Comparison of ENCODE assay signal across 10 cellular contexts in the genomic region with DNA sequence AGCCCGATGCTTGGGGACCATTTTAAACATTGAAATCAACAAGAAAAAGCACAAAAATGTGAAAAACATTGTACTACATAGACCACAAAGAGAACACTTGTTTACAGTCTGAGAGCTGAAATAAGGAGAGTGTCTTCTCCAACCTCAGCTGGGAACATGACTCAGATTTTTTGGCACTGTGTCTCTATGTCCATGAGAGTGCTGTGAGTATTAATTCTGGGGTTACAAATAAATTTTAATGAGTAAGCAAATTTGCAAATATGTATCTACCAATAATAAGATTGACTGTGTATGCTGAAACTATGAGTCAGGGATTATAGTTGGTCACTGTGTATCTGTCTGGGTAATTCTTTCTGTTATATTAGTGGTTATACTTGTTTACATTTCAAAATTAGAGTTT.
DNase-seq lines count a peak whose midpoint lies in the region; ATAC-seq, FAIRE-seq and TF ChIP-seq lines count a peak whose summit lies in the region.
"Had no signal": no experiment of that assay in that cellular context is flagged by ENCODE, and none has a peak within 500 bp of the region (broad histone marks: within the 10 kb centered on the region; RNA-seq: fewer than 3 reads in every experiment).

No MANE protein-coding gene starts in this region.

- ATAC-seq in PC-3: peak; percentile 84
- peak; percentile 55 for ATAC-seq in mucosa of descending colon
- ATAC-seq in stimulated activated naive CD8-positive, alpha-beta T cell treated with anti-CD3 and anti-CD28 coated beads, Interleukin-15, amount 100 ng/mL, for 72 hours: no peak

- H4K20me1 ChIP-seq in PC-3 (ENCODE audit: low read length): no peaks in the 10 kb centered on the region
- H4K20me1 ChIP-seq in endothelial cell of umbilical vein (replicated peaks; ENCODE audit: control insufficient read depth, extremely low read depth, insufficient read depth, low read length): no peaks in the 10 kb centered on the region

- H3K36me3 ChIP-seq in PC-3 (ENCODE audit: low read depth, low read length): no peaks in the 10 kb centered on the region
- no peaks in the 10 kb centered on the region for H3K36me3 ChIP-seq in endothelial cell of umbilical vein (ENCODE audit: control insufficient read depth in 2 of 2, extremely low read depth in 1 of 2, insufficient read depth in 2 of 2, low read length in 2 of 2)
- no peaks in the 10 kb centered on the region for H3K36me3 ChIP-seq in mucosa of descending colon (ENCODE audit: low read depth)

- no peak overlapping the region for H2AFZ ChIP-seq in PC-3 (ENCODE audit: low read length)
- no peak overlapping the region for H2AFZ ChIP-seq in endothelial cell of umbilical vein (ENCODE audit: low read depth, low read length)

- peak overlapping the region; percentile 53; the same call in 1 of the 2 replicates for H3K4me3 ChIP-seq in PC-3 (ENCODE audit: low read length)
- no peak overlapping the region for H3K4me3 ChIP-seq in endothelial cell of umbilical vein (replicated peaks in 1 of 3; ENCODE audit: insufficient read depth in 1 of 3, low read depth in 1 of 3, low read length in 3 of 3)
- no peak overlapping the region for H3K4me3 ChIP-seq in mucosa of descending colon
- H3K4me3 ChIP-seq: dorsolateral prefrontal cortex had no signal

- H3F3A ChIP-seq in PC-3 (ENCODE audit: low read length, unreplicated experiment): peaks cover 7% of the 10 kb centered on the region

- CTCF ChIA-PET in PC-3 (lab: Charles Lee): no interaction called here
- CTCF ChIA-PET in endothelial cell of umbilical vein (lab: Charles Lee): interaction anchor here (0.6 kb wide), 1 partner anchor 40 kb away, joined by 3 read pairs; no protein-coding TSS in a partner anchor

- H3K9me1 ChIP-seq in endothelial cell of umbilical vein (replicated peaks; ENCODE audit: control insufficient read depth, extremely low read depth, insufficient read depth, low read length): no peaks in the 10 kb centered on the region

- DNase-seq in AG09319 (ENCODE audit: extremely low read depth, low read depth) (peak; percentile 40), PC-3 (peak; percentile 93), endothelial cell of umbilical vein (ENCODE audit: low read depth, low spot score) (peak; percentile 67), mucosa of descending colon (no peak), NCI-H146 (lab: John Stamatoyannopoulos, UW) (no peak), 8988T (no peak)
- no peak for DNase-seq in stimulated activated naive CD8-positive, alpha-beta T cell treated with anti-CD3 and anti-CD28 coated beads, Interleukin-15, amount 100 ng/mL, for 72 hours
- no peak for DNase-seq in activated naive CD8-positive, alpha-beta T cell treated with anti-CD3 and anti-CD28 coated beads for 36 hours
- DNase-seq: dorsolateral prefrontal cortex had no signal

- H3K27ac ChIP-seq in PC-3 (ENCODE audit: low read length): peak overlapping the region; percentile 97
- no peak overlapping the region for H3K27ac ChIP-seq in endothelial cell of umbilical vein (ENCODE audit: insufficient read depth, low read depth, low read length)
- H3K27ac ChIP-seq: dorsolateral prefrontal cortex had no signal

- POLR2A ChIA-PET in PC-3 (lab: Charles Lee; ENCODE audit: unreplicated experiment) (no interaction called here), endothelial cell of umbilical vein (lab: Charles Lee) (no interaction called here)

- H3K79me2 ChIP-seq in PC-3 (ENCODE audit: low read length) (no peaks in the 10 kb centered on the region), endothelial cell of umbilical vein (ENCODE audit: control insufficient read depth, insufficient read depth, low read length) (no peaks in the 10 kb centered on the region)

- H3K9me3 ChIP-seq in PC-3 (ENCODE audit: low read length) (no peaks in the 10 kb centered on the region), endothelial cell of umbilical vein (replicated peaks; ENCODE audit: control insufficient read depth, insufficient read depth, low read length) (no peaks in the 10 kb centered on the region), mucosa of descending colon (no peaks in the 10 kb centered on the region)

- intact Hi-C loops in PC-3 (cut with micrococcal nuclease): loop anchor here (1.0 kb wide), 2 partner anchors 33 to 96 kb away; no protein-coding TSS in a partner anchor
- intact Hi-C loops in endothelial cell of umbilical vein (cut with micrococcal nuclease): no loop called here
- intact Hi-C loops in mucosa of descending colon (cut with DNase I, micrococcal nuclease): no loop called here

- no peak for TF ChIP-seq CTCF in AG09319 (IDR thresholded peaks at IDR 0.05; ENCODE audit: low read depth, low read length)
- no peak for TF ChIP-seq CTCF in PC-3 (conservative IDR thresholded peaks at IDR 0.05; ENCODE audit: low read depth, low read length)
- TF ChIP-seq CTCF in endothelial cell of umbilical vein (IDR thresholded peaks at IDR 0.05; ENCODE audit: extremely low read depth in 1 of 2, insufficient read depth in 1 of 2, low read depth in 1 of 2, low read length in 2 of 2): no peak
- TF ChIP-seq CTCF in mucosa of descending colon (IDR thresholded peaks at IDR 0.05): no peak

- no peak for TF ChIP-seq POLR2A in endothelial cell of umbilical vein (IDR thresholded peaks at IDR 0.05; ENCODE audit: low read depth, low read length)

- peak overlapping the region; percentile 78 for H3K4me2 ChIP-seq in PC-3 (ENCODE audit: low read length)
- no peak overlapping the region for H3K4me2 ChIP-seq in endothelial cell of umbilical vein (ENCODE audit: insufficient read depth, low read length)

- peaks cover 43% of the 10 kb centered on the region for H3K4me1 ChIP-seq in PC-3 (ENCODE audit: insufficient read depth, low read length)
- H3K4me1 ChIP-seq in endothelial cell of umbilical vein (ENCODE audit: control insufficient read depth, extremely low read depth, insufficient read depth, low read length): peaks cover 28% of the 10 kb centered on the region
- peaks cover 4% of the 10 kb centered on the region for H3K4me1 ChIP-seq in mucosa of descending colon (ENCODE audit: low read depth)

- H3K4me3 Mint-ChIP-seq in stimulated activated naive CD8-positive, alpha-beta T cell treated with anti-CD3 and anti-CD28 coated beads, Interleukin-15, amount 100 ng/mL, for 72 hours: no peak overlapping the region
- H3K4me3 Mint-ChIP-seq in activated naive CD8-positive, alpha-beta T cell treated with anti-CD3 and anti-CD28 coated beads for 36 hours: no peak overlapping the region
- H3K4me3 Mint-ChIP-seq: CD14-positive monocyte had no signal

- no peaks in the 10 kb centered on the region for H3K27me3 Mint-ChIP-seq in stimulated activated naive CD8-positive, alpha-beta T cell treated with anti-CD3 and anti-CD28 coated beads, Interleukin-15, amount 100 ng/mL, for 72 hours
- H3K27me3 Mint-ChIP-seq in activated naive CD8-positive, alpha-beta T cell treated with anti-CD3 and anti-CD28 coated beads for 36 hours: no peaks in the 10 kb centered on the region

- BruUV-seq in PC-3 (replicated peaks; lab: Mats Ljungman, UMichigan): no TSS peak
- no TSS peak for BruUV-seq in endothelial cell of umbilical vein (replicated peaks; lab: Mats Ljungman, UMichigan)

- peaks cover 2% of the 10 kb centered on the region for H3K36me3 Mint-ChIP-seq in activated naive CD8-positive, alpha-beta T cell treated with anti-CD3 and anti-CD28 coated beads for 36 hours
- H3K36me3 Mint-ChIP-seq: CD14-positive monocyte had no signal

- peak overlapping the region; percentile 66 for H3K9ac ChIP-seq in PC-3 (ENCODE audit: low read length)
- no peak overlapping the region for H3K9ac ChIP-seq in endothelial cell of umbilical vein (replicated peaks; ENCODE audit: extremely low read depth, insufficient read depth, low read length)

- no peaks in the 10 kb centered on the region for H3K9me2 ChIP-seq in PC-3 (replicated peaks; ENCODE audit: low read length)

- no peaks in the 10 kb centered on the region for H3K4me1 Mint-ChIP-seq in stimulated activated naive CD8-positive, alpha-beta T cell treated with anti-CD3 and anti-CD28 coated beads, Interleukin-15, amount 100 ng/mL, for 72 hours
- peaks cover 1% of the 10 kb centered on the region for H3K4me1 Mint-ChIP-seq in activated naive CD8-positive, alpha-beta T cell treated with anti-CD3 and anti-CD28 coated beads for 36 hours
- H3K4me1 Mint-ChIP-seq: CD14-positive monocyte had no signal

- no peak overlapping the region for H3K27ac Mint-ChIP-seq in stimulated activated naive CD8-positive, alpha-beta T cell treated with anti-CD3 and anti-CD28 coated beads, Interleukin-15, amount 100 ng/mL, for 72 hours
- H3K27ac Mint-ChIP-seq in activated naive CD8-positive, alpha-beta T cell treated with anti-CD3 and anti-CD28 coated beads for 36 hours: no peak overlapping the region
- H3K27ac Mint-ChIP-seq: CD14-positive monocyte had no signal

- no peak for FAIRE-seq in endothelial cell of umbilical vein (lab: Jason Lieb, UNC)

- H3K9me3 Mint-ChIP-seq in stimulated activated naive CD8-positive, alpha-beta T cell treated with anti-CD3 and anti-CD28 coated beads, Interleukin-15, amount 100 ng/mL, for 72 hours: no peaks in the 10 kb centered on the region
- H3K9me3 Mint-ChIP-seq in activated naive CD8-positive, alpha-beta T cell treated with anti-CD3 and anti-CD28 coated beads for 36 hours: no peaks in the 10 kb centered on the region

- dilution Hi-C loops in endothelial cell of umbilical vein (cut with MboI; ENCODE audit: extremely low pct_ligation_motif_present, low sequenced_read_pairs): no loop called here

- H3K27me3 ChIP-seq in PC-3 (ENCODE audit: low read length): no peaks in the 10 kb centered on the region
- no peaks in the 10 kb centered on the region for H3K27me3 ChIP-seq in endothelial cell of umbilical vein (ENCODE audit: control insufficient read depth in 2 of 2, insufficient read depth in 2 of 2, low read length in 2 of 2)
- H3K27me3 ChIP-seq: dorsolateral prefrontal cortex had no signal

TF ChIP-seq in endothelial cell of umbilical vein, 7 proteins besides CTCF, POLR2A, EP300 and RAD21:
- TF ChIP-seq, protein P1, sequence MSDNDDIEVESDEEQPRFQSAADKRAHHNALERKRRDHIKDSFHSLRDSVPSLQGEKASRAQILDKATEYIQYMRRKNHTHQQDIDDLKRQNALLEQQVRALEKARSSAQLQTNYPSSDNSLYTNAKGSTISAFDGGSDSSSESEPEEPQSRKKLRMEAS (IDR thresholded peaks at IDR 0.05; ENCODE audit: insufficient read depth, insufficient read length): no peak
- TF ChIP-seq EZH2 (IDR thresholded peaks at IDR 0.05; ENCODE audit: borderline replicate concordance, low read depth, low read length, severe bottlenecking) (no peak), MYC (IDR thresholded peaks at IDR 0.05; ENCODE audit: low read depth, low read length) (no peak), FOS (IDR thresholded peaks at IDR 0.05; ENCODE audit: borderline replicate concordance, insufficient read depth, low read length) (no peak), JUN (IDR thresholded peaks at IDR 0.05; ENCODE audit: borderline replicate concordance, insufficient read depth, insufficient read length, low read depth) (no peak), POLR2AphosphoS5 (IDR thresholded peaks at IDR 0.05; ENCODE audit: insufficient read depth, low read depth, low read length) (no peak), GATA2 (IDR thresholded peaks at IDR 0.05; ENCODE audit: insufficient read depth, insufficient read length, low read depth, low read length) (no peak)

Comparison
In these comparisons a context has a peak if more than half of its experiments do, and no peak if none do; other contexts are left out.
1. DNase-seq: peak in AG09319 (single experiment), PC-3 (single experiment) and endothelial cell of umbilical vein (single experiment); none in mucosa of descending colon (0 of 3), stimulated activated naive CD8-positive, alpha-beta T cell treated with anti-CD3 and anti-CD28 coated beads, Interleukin-15, amount 100 ng/mL, for 72 hours (0 of 2), NCI-H146 (single experiment), activated naive CD8-positive, alpha-beta T cell treated with anti-CD3 and anti-CD28 coated beads for 36 hours (single experiment) and 8988T (single experiment).